Comparison of ENCODE assay signal across 1 cellular context in the genomic region with DNA sequence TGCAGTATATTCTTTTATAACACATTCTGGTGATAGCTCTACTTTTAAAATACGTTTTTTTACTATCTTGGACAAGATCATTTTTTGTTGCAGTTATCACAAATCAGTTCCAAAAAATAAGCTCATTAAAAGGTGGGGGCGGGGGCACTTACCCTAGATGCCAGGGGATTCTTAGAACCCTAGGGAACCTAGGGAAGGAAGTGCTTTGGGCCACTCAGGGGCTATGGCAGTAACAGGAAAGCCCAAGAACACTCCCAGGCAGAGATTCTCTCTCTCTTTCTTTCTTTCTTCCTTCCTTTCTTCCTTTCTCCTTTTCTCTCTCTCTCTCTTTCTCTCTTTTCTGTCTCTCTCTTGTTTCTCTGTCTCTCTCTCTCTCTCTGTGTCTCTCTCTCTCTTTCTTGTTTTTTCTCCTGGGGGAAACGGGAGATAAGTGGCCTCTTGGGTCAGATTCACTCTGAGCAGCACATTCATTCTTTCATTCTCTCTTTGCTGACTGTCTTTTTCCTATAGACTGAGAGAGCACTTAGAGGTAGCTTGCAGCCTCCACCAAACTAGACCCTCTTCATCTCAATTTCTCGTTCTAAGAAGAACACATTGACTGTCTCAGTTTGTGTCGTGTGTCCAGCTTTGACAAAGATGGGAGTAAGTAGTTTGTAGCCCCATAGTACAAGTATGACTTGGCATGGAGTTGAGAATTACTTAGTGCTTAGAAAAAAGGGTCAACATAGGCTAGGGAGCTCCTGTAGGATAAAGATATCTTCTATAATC.
TF ChIP-seq lines count a peak whose summit lies in the region.

No MANE protein-coding gene starts in this region.

TF ChIP-seq in GM23338, 12 proteins besides CTCF, POLR2A, EP300 and RAD21:
- TF ChIP-seq STAT1 (IDR thresholded peaks at IDR 0.05; ENCODE audit: unreplicated experiment) = no peak
- no peak for TF ChIP-seq JUNB (IDR thresholded peaks at IDR 0.05; ENCODE audit: unreplicated experiment)
- no peak for TF ChIP-seq ZNF114 (CRISPR knock-in tag; IDR thresholded peaks at IDR 0.05)
- no peak for TF ChIP-seq EZH2 (IDR thresholded peaks at IDR 0.05; ENCODE audit: low read depth, unreplicated experiment)
- TF ChIP-seq CREB1 (CRISPR knock-in tag; IDR thresholded peaks at IDR 0.05; ENCODE audit: low read depth) = no peak
- TF ChIP-seq, protein P1, sequence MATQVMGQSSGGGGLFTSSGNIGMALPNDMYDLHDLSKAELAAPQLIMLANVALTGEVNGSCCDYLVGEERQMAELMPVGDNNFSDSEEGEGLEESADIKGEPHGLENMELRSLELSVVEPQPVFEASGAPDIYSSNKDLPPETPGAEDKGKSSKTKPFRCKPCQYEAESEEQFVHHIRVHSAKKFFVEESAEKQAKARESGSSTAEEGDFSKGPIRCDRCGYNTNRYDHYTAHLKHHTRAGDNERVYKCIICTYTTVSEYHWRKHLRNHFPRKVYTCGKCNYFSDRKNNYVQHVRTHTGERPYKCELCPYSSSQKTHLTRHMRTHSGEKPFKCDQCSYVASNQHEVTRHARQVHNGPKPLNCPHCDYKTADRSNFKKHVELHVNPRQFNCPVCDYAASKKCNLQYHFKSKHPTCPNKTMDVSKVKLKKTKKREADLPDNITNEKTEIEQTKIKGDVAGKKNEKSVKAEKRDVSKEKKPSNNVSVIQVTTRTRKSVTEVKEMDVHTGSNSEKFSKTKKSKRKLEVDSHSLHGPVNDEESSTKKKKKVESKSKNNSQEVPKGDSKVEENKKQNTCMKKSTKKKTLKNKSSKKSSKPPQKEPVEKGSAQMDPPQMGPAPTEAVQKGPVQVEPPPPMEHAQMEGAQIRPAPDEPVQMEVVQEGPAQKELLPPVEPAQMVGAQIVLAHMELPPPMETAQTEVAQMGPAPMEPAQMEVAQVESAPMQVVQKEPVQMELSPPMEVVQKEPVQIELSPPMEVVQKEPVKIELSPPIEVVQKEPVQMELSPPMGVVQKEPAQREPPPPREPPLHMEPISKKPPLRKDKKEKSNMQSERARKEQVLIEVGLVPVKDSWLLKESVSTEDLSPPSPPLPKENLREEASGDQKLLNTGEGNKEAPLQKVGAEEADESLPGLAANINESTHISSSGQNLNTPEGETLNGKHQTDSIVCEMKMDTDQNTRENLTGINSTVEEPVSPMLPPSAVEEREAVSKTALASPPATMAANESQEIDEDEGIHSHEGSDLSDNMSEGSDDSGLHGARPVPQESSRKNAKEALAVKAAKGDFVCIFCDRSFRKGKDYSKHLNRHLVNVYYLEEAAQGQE (IDR thresholded peaks at IDR 0.05; ENCODE audit: unreplicated experiment) = no peak
- TF ChIP-seq ZNF331 (CRISPR knock-in tag; IDR thresholded peaks at IDR 0.05; ENCODE audit: low read depth) = no peak
- no peak for TF ChIP-seq NANOG (IDR thresholded peaks at IDR 0.05; ENCODE audit: borderline replicate concordance)
TF ChIP-seq in GM23338: peak in this region for 0.
